26 cellular contexts compared by ENCODE assay signal in genomic region chr15:64032327-64032726, GRCh38.
"Had no signal": no experiment of that assay in that cellular context is flagged by ENCODE, and none has a peak within 500 bp of the region (broad histone marks: within the 10 kb centered on the region; RNA-seq: fewer than 3 reads in every experiment).

No MANE protein-coding gene starts in this region.

- DNase-seq: activated CD4-positive, alpha-beta T cell treated with anti-CD3 and anti-CD28 coated beads, Interleukin-2, amount 10 ng/mL, durations not matched to agents 24 days and 14 days; activated CD8-positive, alpha-beta T cell treated with anti-CD3 and anti-CD28 coated beads for 36 hours; activated gamma-delta T cell treated with Interleukin-2 at 50 U/mL for 16 hours; activated T-cell treated with anti-CD3 and anti-CD28 coated beads, Interleukin-2, amount 50 U/mL, for 72 hours; amygdala; caudate nucleus; dorsolateral prefrontal cortex; endodermal cell; foreskin fibroblast; glutamatergic neuron; kidney; mammary epithelial cell; ovary; psoas muscle; right lobe of liver; small intestine; stimulated activated CD4-positive, alpha-beta T cell treated with anti-CD3 and anti-CD28 coated beads, Interleukin-15, amount 100 ng/mL, for 24 hours; stimulated activated CD4-positive, alpha-beta T cell treated with anti-CD3 and anti-CD28 coated beads, Interleukin-2, amount 100 ng/mL, for 48 hours; T-helper 1 cell; T1000; upper lobe of right lung had no signal

- H3K9me3 ChIP-seq: ovary, psoas muscle, right lobe of liver, thoracic aorta, upper lobe of right lung had no signal

- ATAC-seq: activated CD8-positive, alpha-beta T cell treated with anti-CD3 and anti-CD28 coated beads for 36 hours; activated T-cell treated with anti-CD3 and anti-CD28 coated beads, Interleukin-2, amount 50 U/mL, for 72 hours; left lobe of liver; psoas muscle; right lobe of liver; SK-N-SH treated with all-trans-retinoic acid at 6 μM for 48 hours; upper lobe of right lung had no signal

- H3K27ac Mint-ChIP-seq: activated CD4-positive, alpha-beta T cell treated with anti-CD3 and anti-CD28 coated beads, Interleukin-2, amount 10 ng/mL, durations not matched to agents 24 days and 14 days; activated CD8-positive, alpha-beta T cell treated with anti-CD3 and anti-CD28 coated beads for 36 hours; activated naive CD8-positive, alpha-beta T cell; activated T-cell treated with anti-CD3 and anti-CD28 coated beads, Interleukin-2, amount 50 U/mL, for 72 hours; endodermal cell had no signal

- H3K27me3 Mint-ChIP-seq: activated CD4-positive, alpha-beta T cell treated with anti-CD3 and anti-CD28 coated beads, Interleukin-2, amount 10 ng/mL, durations not matched to agents 24 days and 14 days; activated CD8-positive, alpha-beta T cell treated with anti-CD3 and anti-CD28 coated beads for 36 hours; activated naive CD8-positive, alpha-beta T cell had no signal

- H3K9me3 Mint-ChIP-seq: activated CD8-positive, alpha-beta T cell treated with anti-CD3 and anti-CD28 coated beads for 36 hours; activated T-cell treated with anti-CD3 and anti-CD28 coated beads, Interleukin-2, amount 50 U/mL, for 72 hours; endodermal cell had no signal

- H3K27ac ChIP-seq: epithelial cell of prostate, ovary, psoas muscle, right lobe of liver, thoracic aorta, upper lobe of right lung had no signal

- H3K4me3 Mint-ChIP-seq: activated CD4-positive, alpha-beta T cell treated with anti-CD3 and anti-CD28 coated beads, Interleukin-2, amount 10 ng/mL, durations not matched to agents 24 days and 14 days; activated CD8-positive, alpha-beta T cell treated with anti-CD3 and anti-CD28 coated beads for 36 hours; activated naive CD8-positive, alpha-beta T cell; activated T-cell treated with anti-CD3 and anti-CD28 coated beads, Interleukin-2, amount 50 U/mL, for 72 hours; endodermal cell had no signal

- H3K36me3 Mint-ChIP-seq: activated naive CD8-positive, alpha-beta T cell had no signal

- H3K27me3 ChIP-seq: dorsolateral prefrontal cortex, ovary, right lobe of liver, upper lobe of right lung had no signal

- H3K4me3 ChIP-seq: dorsolateral prefrontal cortex, ovary, psoas muscle, right lobe of liver, thoracic aorta, upper lobe of right lung had no signal
